ENCODE assay signal across 8 cellular contexts in genomic region chr2:134245340-134245984, GRCh38. TPM values are rescaled to one million over a fixed set of nuclear protein-coding genes. Genes with fewer than 3 reads are reported as not detected.
DNase-seq lines count a peak whose midpoint lies in the region; ATAC-seq and TF ChIP-seq lines count a peak whose summit lies in the region.

No MANE protein-coding gene starts in this region.

- H3K27ac ChIP-seq in BLaER1 = peak overlapping the region; percentile 76
- H3K27ac ChIP-seq in effector memory CD4-positive, alpha-beta T cell (ENCODE audit: insufficient read depth, low read length, poor library complexity, severe bottlenecking) = peak overlapping the region; percentile 11

- peaks cover 23% of the 10 kb centered on the region; the same call in 1 of the 2 replicates for H3K36me3 ChIP-seq in BLaER1
- no peaks in the 10 kb centered on the region for H3K36me3 ChIP-seq in effector memory CD4-positive, alpha-beta T cell (ENCODE audit: control insufficient read depth, insufficient read depth, low read length)

- H3K27ac Mint-ChIP-seq in mesothelial cell of epicardium = no peak overlapping the region

- peaks cover 56% of the 10 kb centered on the region; the same call in 1 of the 2 replicates for H4K20me1 ChIP-seq in BLaER1

- TF ChIP-seq CTCF in mesothelial cell of epicardium (IDR thresholded peaks at IDR 0.05; ENCODE audit: unreplicated experiment) = peak; percentile 72

- H3K4me1 Mint-ChIP-seq in mesothelial cell of epicardium = peaks cover 18% of the 10 kb centered on the region

- H3K4me3 ChIP-seq in BLaER1 = peak overlapping the region; percentile 43; the same call in 1 of the 2 replicates
- H3K4me3 ChIP-seq in effector memory CD4-positive, alpha-beta T cell (ENCODE audit: insufficient read depth, low read depth, low read length, poor library complexity, severe bottlenecking) = no peak overlapping the region

- no peaks in the 10 kb centered on the region for H3K27me3 Mint-ChIP-seq in mesothelial cell of epicardium (ENCODE audit: low read depth)

- H3K9me3 Mint-ChIP-seq in mesothelial cell of epicardium = no peaks in the 10 kb centered on the region

- H3K4me1 ChIP-seq in BLaER1 = peaks cover 100% of the 10 kb centered on the region
- peaks cover 61% of the 10 kb centered on the region for H3K4me1 ChIP-seq in effector memory CD4-positive, alpha-beta T cell (ENCODE audit: control insufficient read depth, insufficient read depth, low read length, poor library complexity, severe bottlenecking)

- ATAC-seq in HG03280 (IDR thresholded peaks at IDR 0.05; ENCODE audit: unreplicated experiment) = peak; percentile 34
- ATAC-seq in GM18519 (IDR thresholded peaks at IDR 0.05; ENCODE audit: low FRiP score, unreplicated experiment) = no peak

- H3K27me3 ChIP-seq in BLaER1 = no peaks in the 10 kb centered on the region
- H3K27me3 ChIP-seq in effector memory CD4-positive, alpha-beta T cell (replicated peaks; ENCODE audit: control insufficient read depth, insufficient read depth, low read length, poor library complexity, severe bottlenecking) = no peaks in the 10 kb centered on the region

- no peaks in the 10 kb centered on the region for H3K36me3 Mint-ChIP-seq in mesothelial cell of epicardium

- H3K4me3 Mint-ChIP-seq in mesothelial cell of epicardium = no peak overlapping the region

- H3K9ac ChIP-seq in BLaER1 = peak overlapping the region; percentile 50

- H3K4me2 ChIP-seq in BLaER1 = peak overlapping the region; percentile 89

- peak; percentile 86 for DNase-seq in NCI-H82 (lab: John Stamatoyannopoulos, UW)
- DNase-seq in activated CD8-positive, alpha-beta memory T cell treated with anti-CD3 and anti-CD28 coated beads for 1 hour (ENCODE audit: extremely low read depth in 1 of 2, low read depth in 1 of 2) = peak; percentile 57 to 67
- peak; percentile 52 to 66 (median 54) for DNase-seq in effector memory CD4-positive, alpha-beta T cell
- peak; percentile 57 to 77 for DNase-seq in mesothelial cell of epicardium (ENCODE audit: low spot score in 2 of 2, unreplicated experiment in 2 of 2)
- DNase-seq in stimulated activated CD8-positive, alpha-beta memory T cell treated with anti-CD3 and anti-CD28 coated beads, Interleukin-4, amount 100 ng/mL, for 1 hour (ENCODE audit: low read depth in 2 of 2, low spot score in 1 of 2) = peak; percentile 66 to 67

- H3K9me3 ChIP-seq in BLaER1 = no peaks in the 10 kb centered on the region
- H3K9me3 ChIP-seq in effector memory CD4-positive, alpha-beta T cell (ENCODE audit: control insufficient read depth, low read length) = no peaks in the 10 kb centered on the region

RNA-seq across cellular contexts. Expression of gene MGAT5, which starts 8.4 kb away (rescaled TPM):
- total RNA-seq in mesothelial cell of epicardium = 38.2 to 42.9 TPM (median 41.1 TPM) in 3 replicates
